Comparison of ENCODE assay signal across 30 cellular contexts in the genomic region with DNA sequence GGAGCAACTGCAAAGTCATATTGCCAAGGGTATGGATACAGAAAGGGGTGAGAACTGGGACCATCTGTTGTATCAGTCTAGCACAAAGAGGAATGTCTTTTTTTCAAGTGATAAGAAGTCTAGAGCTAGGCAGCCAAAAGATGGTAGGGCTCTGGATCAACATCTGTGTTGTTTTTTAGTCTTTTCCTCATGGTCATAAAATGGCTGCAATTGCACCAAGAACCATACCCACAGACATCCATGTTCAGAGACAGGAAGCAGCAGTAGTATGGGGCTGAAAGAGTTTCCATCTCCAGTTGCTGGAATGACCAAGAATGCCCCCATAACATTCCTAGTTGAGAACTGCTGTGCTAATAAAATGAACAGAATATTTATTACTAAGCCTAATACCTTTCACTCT. TPM values are rescaled to one million over a fixed set of nuclear protein-coding genes. Genes with fewer than 3 reads are reported as not detected.
"Had no signal": no experiment of that assay in that cellular context is flagged by ENCODE, and none has a peak within 500 bp of the region (broad histone marks: within the 10 kb centered on the region; RNA-seq: fewer than 3 reads in every experiment).

No MANE protein-coding gene starts in this region.

- H3K4me1 Mint-ChIP-seq: endodermal cell had no signal

- H3K27me3 ChIP-seq: colonic mucosa, dorsolateral prefrontal cortex, foreskin keratinocyte, gastrocnemius medialis, heart left ventricle, heart right ventricle had no signal

- H3K4me3 ChIP-seq: colonic mucosa, coronary artery, dorsolateral prefrontal cortex, esophagus muscularis mucosa, esophagus squamous epithelium, gastrocnemius medialis, gastroesophageal sphincter, heart left ventricle, heart right ventricle had no signal

- H3K27ac ChIP-seq: colonic mucosa, coronary artery, dorsolateral prefrontal cortex, epithelial cell of prostate, esophagus muscularis mucosa, esophagus squamous epithelium, foreskin keratinocyte, gastrocnemius medialis, gastroesophageal sphincter, heart left ventricle, heart right ventricle had no signal

- H3K27ac Mint-ChIP-seq: dendritic cell treated with granulocyte-macrophage colony-stimulating factor and Interleukin-4, amounts not matched to agents 40 ng/mL and 50 ng/mL, for 4 days; effector memory CD8-positive, alpha-beta T cell; endodermal cell had no signal

- H3K9me3 Mint-ChIP-seq: dendritic cell treated with granulocyte-macrophage colony-stimulating factor and Interleukin-4, amounts not matched to agents 40 ng/mL and 50 ng/mL, for 4 days; effector memory CD8-positive, alpha-beta T cell had no signal

- H3K9me3 ChIP-seq: colonic mucosa, esophagus squamous epithelium, gastrocnemius medialis had no signal

- FAIRE-seq: colon, endometrium, endothelial cell of umbilical vein, frontal cortex had no signal

- H3K4me3 Mint-ChIP-seq: dendritic cell treated with granulocyte-macrophage colony-stimulating factor and Interleukin-4, amounts not matched to agents 40 ng/mL and 50 ng/mL, for 4 days; effector memory CD8-positive, alpha-beta T cell; endodermal cell had no signal

- DNase-seq: colonic mucosa; cortex of kidney; dermis blood vessel endothelial cell; dorsolateral prefrontal cortex; effector CD4-positive, alpha-beta T cell; effector CD8-positive, alpha-beta T cell; effector memory CD4-positive, alpha-beta T cell; effector memory CD8-positive, alpha-beta T cell; endodermal cell; erythroblast; esophagus squamous epithelium; foreskin fibroblast; foreskin keratinocyte; foreskin melanocyte; gastrocnemius medialis; glutamatergic neuron; head of caudate nucleus; heart left ventricle; heart right ventricle had no signal

- ATAC-seq: effector memory CD8-positive, alpha-beta T cell; esophagus mucosa; foreskin keratinocyte; gastrocnemius medialis; gastroesophageal sphincter; heart left ventricle; heart right ventricle had no signal

- H3K4me1 ChIP-seq: colonic mucosa, esophagus muscularis mucosa, foreskin keratinocyte, gastrocnemius medialis, gastroesophageal sphincter, heart left ventricle had no signal

RNA-seq across cellular contexts. Expression of gene KCNC3, which starts 25.6 kb away (rescaled TPM):
- total RNA-seq: fibroblast of villous mesenchyme, foreskin keratinocyte had no signal
- polyA plus RNA-seq: foreskin keratinocyte had no signal
